Comparison of ENCODE assay signal across 1 cellular context in genomic region chr6:100283288-100283687, GRCh38.
TF ChIP-seq lines count a peak whose summit lies in the region.

No MANE protein-coding gene starts in this region.

TF ChIP-seq in SK-N-SH treated with all-trans-retinoic acid at 6 μM for 48 hours, 23 proteins besides CTCF, POLR2A, EP300 and RAD21 (continued from another document):
- TF ChIP-seq, protein P1, sequence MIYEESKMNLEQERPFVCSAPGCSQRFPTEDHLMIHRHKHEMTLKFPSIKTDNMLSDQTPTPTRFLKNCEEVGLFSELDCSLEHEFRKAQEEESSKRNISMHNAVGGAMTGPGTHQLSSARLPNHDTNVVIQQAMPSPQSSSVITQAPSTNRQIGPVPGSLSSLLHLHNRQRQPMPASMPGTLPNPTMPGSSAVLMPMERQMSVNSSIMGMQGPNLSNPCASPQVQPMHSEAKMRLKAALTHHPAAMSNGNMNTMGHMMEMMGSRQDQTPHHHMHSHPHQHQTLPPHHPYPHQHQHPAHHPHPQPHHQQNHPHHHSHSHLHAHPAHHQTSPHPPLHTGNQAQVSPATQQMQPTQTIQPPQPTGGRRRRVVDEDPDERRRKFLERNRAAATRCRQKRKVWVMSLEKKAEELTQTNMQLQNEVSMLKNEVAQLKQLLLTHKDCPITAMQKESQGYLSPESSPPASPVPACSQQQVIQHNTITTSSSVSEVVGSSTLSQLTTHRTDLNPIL (CRISPR knock-in tag; IDR thresholded peaks at IDR 0.05; ENCODE audit: low read depth): no peak
